In the genomic region with DNA sequence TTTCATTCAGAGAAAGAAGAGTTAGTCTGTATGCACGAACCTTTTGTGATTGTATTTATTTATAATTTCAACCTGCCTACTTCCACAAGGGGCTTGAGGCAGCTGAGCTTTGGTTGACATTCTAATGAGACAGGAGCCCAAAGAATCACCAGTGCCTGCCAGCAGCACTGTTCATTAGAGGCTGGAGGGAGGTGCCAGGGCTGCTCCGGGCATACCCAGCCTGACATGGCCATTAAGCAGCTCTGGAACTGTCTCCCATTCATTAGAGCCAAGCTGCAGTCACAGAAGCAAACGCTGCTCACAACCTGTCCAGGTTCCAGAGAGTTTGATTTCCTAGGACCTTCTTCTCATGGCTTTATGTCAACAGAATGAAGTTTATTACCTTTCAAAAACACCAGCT, we compare ENCODE assay signal across 14 cellular contexts.
DNase-seq lines count a peak whose midpoint lies in the region; ATAC-seq and TF ChIP-seq lines count a peak whose summit lies in the region.
"Had no signal": no experiment of that assay in that cellular context is flagged by ENCODE, and none has a peak within 500 bp of the region (broad histone marks: within the 10 kb centered on the region; RNA-seq: fewer than 3 reads in every experiment).

No MANE protein-coding gene starts in this region.

- intact Hi-C loops in Right ventricle myocardium superior (cut with DNase I) (no loop called here), left ventricle myocardium superior (cut with micrococcal nuclease) (no loop called here), thyroid gland (cut with DNase I) (no loop called here)

- TF ChIP-seq POLR2A in thyroid gland (IDR thresholded peaks at IDR 0.05) = no peak

- no peaks in the 10 kb centered on the region for H3K36me3 ChIP-seq in right atrium auricular region
- no peaks in the 10 kb centered on the region for H3K36me3 ChIP-seq in thyroid gland

- WGBS in thyroid gland, 2 donors = 62 to 64% methylated on average over 3 of the region's 3 CpGs

- TF ChIP-seq CTCF in right atrium auricular region (IDR thresholded peaks at IDR 0.05) (no peak), thyroid gland (IDR thresholded peaks at IDR 0.05) (no peak)

- peaks cover 0 to 2% of the 10 kb centered on the region in 2 donors for H3K9me3 ChIP-seq in right atrium auricular region
- no peaks in the 10 kb centered on the region for H3K9me3 ChIP-seq in thyroid gland

- peak; percentile 48 for DNase-seq in Right ventricle myocardium superior
- no peak for DNase-seq in right atrium auricular region (ENCODE audit: low spot score)
- peak; percentile 9 for DNase-seq in astrocyte of the hippocampus (ENCODE audit: low read depth, low spot score)
- peak; percentile 49 for DNase-seq in left ventricle myocardium superior
- DNase-seq in activated naive CD4-positive, alpha-beta T cell treated with anti-CD3 and anti-CD28 coated beads, Interleukin-2, amount 50 U/mL, for 16 hours = no peak
- DNase-seq in thyroid gland = no peak
- DNase-seq: ACHN; Calu3; CD4-positive, alpha-beta T cell; DMS79; H7 had no signal

- ATAC-seq in Right ventricle myocardium superior (ENCODE audit: poor library complexity) = peak; percentile 87
- peak; percentile 88 for ATAC-seq in left ventricle myocardium superior
- ATAC-seq in HG02623 (IDR thresholded peaks at IDR 0.05; ENCODE audit: unreplicated experiment) = no peak
- ATAC-seq: GM12878, GM23338 had no signal

- H3K4me3 ChIP-seq in right atrium auricular region = no peak overlapping the region
- no peak overlapping the region for H3K4me3 ChIP-seq in thyroid gland (replicated peaks in 1 of 3)
- H3K4me3 ChIP-seq: GM12878, GM23338 had no signal

- H3K27me3 ChIP-seq in right atrium auricular region (no peaks in the 10 kb centered on the region), thyroid gland (no peaks in the 10 kb centered on the region)

- H3K27ac ChIP-seq in right atrium auricular region (no peak overlapping the region), thyroid gland (no peak overlapping the region)

- H3K4me1 ChIP-seq in right atrium auricular region (no peaks in the 10 kb centered on the region), thyroid gland (no peaks in the 10 kb centered on the region)

Comparison
In these comparisons a context has a peak if more than half of its experiments do, and no peak if none do; other contexts are left out.
1. DNase-seq: peak in Right ventricle myocardium superior (single experiment), astrocyte of the hippocampus (single experiment) and left ventricle myocardium superior (single experiment); none in right atrium auricular region (single experiment), activated naive CD4-positive, alpha-beta T cell treated with anti-CD3 and anti-CD28 coated beads, Interleukin-2, amount 50 U/mL, for 16 hours (single experiment) and thyroid gland (0 of 2).